ENCODE assay signal across 9 cellular contexts in genomic region chr2:43519711-43520221, GRCh38.
DNase-seq lines count a peak whose midpoint lies in the region; ATAC-seq, FAIRE-seq and TF ChIP-seq lines count a peak whose summit lies in the region.
"Had no signal": no experiment of that assay in that cellular context is flagged by ENCODE, and none has a peak within 500 bp of the region (broad histone marks: within the 10 kb centered on the region; RNA-seq: fewer than 3 reads in every experiment).

No MANE protein-coding gene starts in this region.

- peak overlapping the region; percentile 53 for H3K27ac Mint-ChIP-seq in activated T-cell treated with anti-CD3 and anti-CD28 coated beads, Interleukin-2, amount 50 U/mL, for 72 hours
- peak overlapping the region in 1 of 2 donors; percentile 29 for H3K27ac Mint-ChIP-seq in effector memory CD8-positive, alpha-beta T cell

- peak; percentile 36 to 57 for ATAC-seq in activated T-cell treated with anti-CD3 and anti-CD28 coated beads, Interleukin-2, amount 50 U/mL, for 72 hours (replicated peaks in 1 of 2)
- no peak for ATAC-seq in HG02970 (IDR thresholded peaks at IDR 0.05; ENCODE audit: low FRiP score, unreplicated experiment)
- ATAC-seq in effector memory CD8-positive, alpha-beta T cell (replicated peaks) = no peak

- TF ChIP-seq POLR2A in erythroblast (IDR thresholded peaks at IDR 0.05; ENCODE audit: low read length) = no peak

- peaks cover 33% of the 10 kb centered on the region for H3K4me1 Mint-ChIP-seq in activated T-cell treated with anti-CD3 and anti-CD28 coated beads, Interleukin-2, amount 50 U/mL, for 72 hours (ENCODE audit: low read depth)
- peaks cover 10 to 26% of the 10 kb centered on the region in 2 donors for H3K4me1 Mint-ChIP-seq in effector memory CD8-positive, alpha-beta T cell (ENCODE audit: low read depth in 2 of 2)

- H3K36me3 Mint-ChIP-seq in activated T-cell treated with anti-CD3 and anti-CD28 coated beads, Interleukin-2, amount 50 U/mL, for 72 hours (ENCODE audit: insufficient read depth in 2 of 2) = peaks cover under 1 to 3% of the 10 kb centered on the region in 2 donors
- peaks cover 2% of the 10 kb centered on the region for H3K36me3 Mint-ChIP-seq in effector memory CD8-positive, alpha-beta T cell (ENCODE audit: insufficient read depth)

- peak overlapping the region in 1 of 2 donors; percentile 44 for H3K4me3 Mint-ChIP-seq in activated T-cell treated with anti-CD3 and anti-CD28 coated beads, Interleukin-2, amount 50 U/mL, for 72 hours
- H3K4me3 Mint-ChIP-seq in effector memory CD8-positive, alpha-beta T cell = no peak overlapping the region
- H3K4me3 Mint-ChIP-seq: brain had no signal

- no peaks in the 10 kb centered on the region for H3K27me3 Mint-ChIP-seq in activated T-cell treated with anti-CD3 and anti-CD28 coated beads, Interleukin-2, amount 50 U/mL, for 72 hours (ENCODE audit: low read depth)
- H3K27me3 Mint-ChIP-seq in effector memory CD8-positive, alpha-beta T cell = no peaks in the 10 kb centered on the region
- H3K27me3 Mint-ChIP-seq: brain had no signal

- no peak for DNase-seq in activated T-cell treated with anti-CD3 and anti-CD28 coated beads, Interleukin-2, amount 50 U/mL, for 72 hours
- DNase-seq in activated T-cell treated with anti-CD3 and anti-CD28 coated beads, Interleukin-2, amount 50 U/mL, for 48 hours = no peak
- DNase-seq in astrocyte of the hippocampus (ENCODE audit: low read depth, low spot score) (peak; percentile 96), kidney tubule cell (ENCODE audit: low spot score) (peak; percentile 95), urothelium cell line (ENCODE audit: low spot score) (peak; percentile 18), erythroblast (lab: John Stamatoyannopoulos, UW) (no peak)
- no peak for DNase-seq in effector memory CD8-positive, alpha-beta T cell

- FAIRE-seq in urothelium cell line (lab: Jason Lieb, UNC) = no peak

- H3K9me3 Mint-ChIP-seq in activated T-cell treated with anti-CD3 and anti-CD28 coated beads, Interleukin-2, amount 50 U/mL, for 72 hours = peaks cover under 1 to 1% of the 10 kb centered on the region in 2 donors
- H3K9me3 Mint-ChIP-seq in effector memory CD8-positive, alpha-beta T cell = no peaks in the 10 kb centered on the region
- H3K9me3 Mint-ChIP-seq: brain had no signal

Comparison
In these comparisons a context has a peak if more than half of its experiments do, and no peak if none do; other contexts are left out.
1. ATAC-seq: peak in activated T-cell treated with anti-CD3 and anti-CD28 coated beads, Interleukin-2, amount 50 U/mL, for 72 hours (2 of 2); none in HG02970 (single experiment) and effector memory CD8-positive, alpha-beta T cell (single experiment).
2. DNase-seq: peak in astrocyte of the hippocampus (single experiment), kidney tubule cell (single experiment) and urothelium cell line (single experiment); none in activated T-cell treated with anti-CD3 and anti-CD28 coated beads, Interleukin-2, amount 50 U/mL, for 72 hours (0 of 2), activated T-cell treated with anti-CD3 and anti-CD28 coated beads, Interleukin-2, amount 50 U/mL, for 48 hours (0 of 2), effector memory CD8-positive, alpha-beta T cell (0 of 3) and erythroblast (0 of 2).